9 cellular contexts compared by ENCODE assay signal in genomic region chr12:79547735-79548347, GRCh38.
A peak's percentile ranks its signal among the peaks of the same experiment; 100 is the strongest.
DNase-seq lines count a peak whose midpoint lies in the region; ATAC-seq and TF ChIP-seq lines count a peak whose summit lies in the region.
"Had no signal": no experiment of that assay in that cellular context is flagged by ENCODE, and none has a peak within 500 bp of the region (broad histone marks: within the 10 kb centered on the region; RNA-seq: fewer than 3 reads in every experiment).

No MANE protein-coding gene starts in this region.

- H3K4me2 ChIP-seq in SU-DHL-6 (ENCODE audit: low read depth, low read length, poor library complexity, severe bottlenecking), result no peak overlapping the region

- H3K9me2 ChIP-seq in SU-DHL-6 (replicated peaks; ENCODE audit: insufficient read depth, low read length), result no peaks in the 10 kb centered on the region

- no peaks in the 10 kb centered on the region for H3K27me3 Mint-ChIP-seq in activated CD4-positive, alpha-beta T cell treated with anti-CD3 and anti-CD28 coated beads, Interleukin-2, amount 10 ng/mL, durations not matched to agents 7 days and 5 days

- peak; percentile 40 for DNase-seq in activated CD4-positive, alpha-beta T cell treated with anti-CD3 and anti-CD28 coated beads, Interleukin-2, amount 10 ng/mL, durations not matched to agents 7 days and 5 days
- no peak for DNase-seq in activated CD4-positive, alpha-beta T cell treated with anti-CD3 and anti-CD28 coated beads, Interleukin-2, amount 50 U/mL, for 1 hour
- peak; percentile 48 for DNase-seq in KBM-7
- peak; percentile 81 for DNase-seq in fibroblast of the aortic adventitia (ENCODE audit: low read depth)
- DNase-seq in occipital lobe (lab: John Stamatoyannopoulos, UW), result peak; percentile 6
- no peak for DNase-seq in NOMO-1 (lab: John Stamatoyannopoulos, UW; ENCODE audit: unreplicated experiment in 2 of 2)

- CTCF ChIA-PET in activated CD4-positive, alpha-beta T cell treated with anti-CD3 and anti-CD28 coated beads, Interleukin-2, amount 10 ng/mL, durations not matched to agents 7 days and 5 days (lab: Charles Lee), result no interaction called here

- H3K4me3 Mint-ChIP-seq in activated CD4-positive, alpha-beta T cell treated with anti-CD3 and anti-CD28 coated beads, Interleukin-2, amount 10 ng/mL, durations not matched to agents 7 days and 5 days, result no peak overlapping the region
- H3K4me3 Mint-ChIP-seq: immature natural killer cell had no signal

- TF ChIP-seq CTCF in SU-DHL-6 (IDR thresholded peaks at IDR 0.05; ENCODE audit: insufficient read depth, low read length, poor library complexity, severe bottlenecking), result peak; percentile 91
- peak; percentile 68 for TF ChIP-seq CTCF in fibroblast of the aortic adventitia (IDR thresholded peaks at IDR 0.05; ENCODE audit: insufficient read depth, low read length)

- H3K9me3 ChIP-seq in SU-DHL-6 (ENCODE audit: insufficient read depth, low read length), result no peaks in the 10 kb centered on the region

- no peaks in the 10 kb centered on the region for H3K36me3 ChIP-seq in SU-DHL-6 (ENCODE audit: low read length)

- H3K27me3 ChIP-seq in SU-DHL-6 (ENCODE audit: low read length), result no peaks in the 10 kb centered on the region

- in situ Hi-C loops in KBM-7 (cut with MboI; ENCODE audit: low pct_unique_long_range_greater_than_20kb, low sequenced_read_pairs), result no loop called here

- no peak overlapping the region for H3K4me3 ChIP-seq in SU-DHL-6 (ENCODE audit: insufficient read depth, low read length, poor library complexity, severe bottlenecking)
- H3K4me3 ChIP-seq in fibroblast of the aortic adventitia (ENCODE audit: low read depth, low read length), result no peak overlapping the region

- POLR2A ChIA-PET in activated CD4-positive, alpha-beta T cell treated with anti-CD3 and anti-CD28 coated beads, Interleukin-2, amount 10 ng/mL, durations not matched to agents 7 days and 5 days (lab: Charles Lee), result no interaction called here

- no peaks in the 10 kb centered on the region for H3K4me1 Mint-ChIP-seq in activated CD4-positive, alpha-beta T cell treated with anti-CD3 and anti-CD28 coated beads, Interleukin-2, amount 10 ng/mL, durations not matched to agents 7 days and 5 days
- H3K4me1 Mint-ChIP-seq: immature natural killer cell had no signal

- H3K79me2 ChIP-seq in SU-DHL-6 (ENCODE audit: insufficient read depth, low read length), result no peaks in the 10 kb centered on the region

- ATAC-seq in GM21529 (IDR thresholded peaks at IDR 0.05; ENCODE audit: unreplicated experiment), result peak; percentile 84

- H3K9me3 Mint-ChIP-seq in activated CD4-positive, alpha-beta T cell treated with anti-CD3 and anti-CD28 coated beads, Interleukin-2, amount 10 ng/mL, durations not matched to agents 7 days and 5 days, result no peaks in the 10 kb centered on the region
- H3K9me3 Mint-ChIP-seq: immature natural killer cell had no signal

- H3K36me3 Mint-ChIP-seq in activated CD4-positive, alpha-beta T cell treated with anti-CD3 and anti-CD28 coated beads, Interleukin-2, amount 10 ng/mL, durations not matched to agents 7 days and 5 days (ENCODE audit: low read depth), result no peaks in the 10 kb centered on the region

- no peak overlapping the region for H3K27ac ChIP-seq in SU-DHL-6 (ENCODE audit: low read depth, low read length)

- no peak overlapping the region for H3K27ac Mint-ChIP-seq in activated CD4-positive, alpha-beta T cell treated with anti-CD3 and anti-CD28 coated beads, Interleukin-2, amount 10 ng/mL, durations not matched to agents 7 days and 5 days
- H3K27ac Mint-ChIP-seq: immature natural killer cell had no signal

- no peaks in the 10 kb centered on the region for H4K20me1 ChIP-seq in SU-DHL-6 (ENCODE audit: low read depth, low read length)

- H3K9ac ChIP-seq in SU-DHL-6 (ENCODE audit: low read length), result no peak overlapping the region

- no peaks in the 10 kb centered on the region for H3F3A ChIP-seq in SU-DHL-6 (ENCODE audit: insufficient read depth)

- H2AFZ ChIP-seq in SU-DHL-6 (ENCODE audit: low read depth, low read length, severe bottlenecking), result no peak overlapping the region

Comparison
In these comparisons a context has a peak if more than half of its experiments do, and no peak if none do; other contexts are left out.
1. DNase-seq: peak in activated CD4-positive, alpha-beta T cell treated with anti-CD3 and anti-CD28 coated beads, Interleukin-2, amount 10 ng/mL, durations not matched to agents 7 days and 5 days (single experiment), KBM-7 (single experiment), fibroblast of the aortic adventitia (single experiment) and occipital lobe (single experiment); none in activated CD4-positive, alpha-beta T cell treated with anti-CD3 and anti-CD28 coated beads, Interleukin-2, amount 50 U/mL, for 1 hour (single experiment) and NOMO-1 (0 of 2).